In genomic region chr4:172887959-172888358, GRCh38 we compare ENCODE assay signal across 8 cellular contexts.
"Had no signal": no experiment of that assay in that cellular context is flagged by ENCODE, and none has a peak within 500 bp of the region (broad histone marks: within the 10 kb centered on the region; RNA-seq: fewer than 3 reads in every experiment).

No MANE protein-coding gene starts in this region.

- DNase-seq: IMR-90, Karpas-422, KBM-7, KG1 had no signal

- ATAC-seq: HepG2, K562 had no signal

- H3K4me3 ChIP-seq: K562 had no signal

- H3K27ac ChIP-seq: HL-60, KMS-11 had no signal
